Comparison of ENCODE assay signal across 12 cellular contexts in genomic region chr6:7124631-7125030, GRCh38. TPM values are rescaled to one million over a fixed set of nuclear protein-coding genes. Genes with fewer than 3 reads are reported as not detected.
A peak's percentile ranks its signal among the peaks of the same experiment; 100 is the strongest.
DNase-seq lines count a peak whose midpoint lies in the region; ATAC-seq and TF ChIP-seq lines count a peak whose summit lies in the region.
"Had no signal": no experiment of that assay in that cellular context is flagged by ENCODE, and none has a peak within 500 bp of the region (broad histone marks: within the 10 kb centered on the region; RNA-seq: fewer than 3 reads in every experiment).

No MANE protein-coding gene starts in this region.

- no peaks in the 10 kb centered on the region for H3K9me2 ChIP-seq in Loucy (replicated peaks; ENCODE audit: low read depth, low read length)

- H3K36me3 Mint-ChIP-seq in progenitor cell of endocrine pancreas (ENCODE audit: insufficient read depth): peaks cover 12% of the 10 kb centered on the region
- H3K36me3 Mint-ChIP-seq in activated CD8-positive, alpha-beta T cell treated with anti-CD3 and anti-CD28 coated beads, Interleukin-2, amount 10 ng/mL, durations not matched to agents 7 days and 5 days (ENCODE audit: low read depth): peaks cover 60% of the 10 kb centered on the region

- H3F3A ChIP-seq in Loucy (ENCODE audit: low read depth): no peaks in the 10 kb centered on the region

- H4K20me1 ChIP-seq in Loucy (ENCODE audit: insufficient read depth, low read length, poor library complexity, severe bottlenecking): peaks cover 79% of the 10 kb centered on the region

- H3K9ac ChIP-seq in Loucy (ENCODE audit: low read depth, low read length, poor library complexity, severe bottlenecking): no peak overlapping the region

- H3K36me3 ChIP-seq in Loucy (ENCODE audit: insufficient read depth, low read length) (peaks cover 27% of the 10 kb centered on the region; the same call in 1 of the 2 replicates), esophagus (ENCODE audit: control insufficient read depth in 2 of 2, insufficient read depth in 2 of 2, low read length in 1 of 2) (peaks cover 0 to 6% of the 10 kb centered on the region in 2 donors)
- H3K36me3 ChIP-seq: sigmoid colon had no signal

- H3K4me3 Mint-ChIP-seq in progenitor cell of endocrine pancreas (ENCODE audit: low read depth): no peak overlapping the region
- H3K4me3 Mint-ChIP-seq in activated CD8-positive, alpha-beta T cell treated with anti-CD3 and anti-CD28 coated beads, Interleukin-2, amount 10 ng/mL, durations not matched to agents 7 days and 5 days: no peak overlapping the region

- H3K4me3 ChIP-seq in Loucy (ENCODE audit: low read length, poor library complexity, severe bottlenecking) (no peak overlapping the region), esophagus (ENCODE audit: low read depth in 1 of 2, low read length in 2 of 2) (no peak overlapping the region)
- H3K4me3 ChIP-seq: sigmoid colon had no signal

- no peaks in the 10 kb centered on the region for H3K27me3 Mint-ChIP-seq in progenitor cell of endocrine pancreas
- no peaks in the 10 kb centered on the region for H3K27me3 Mint-ChIP-seq in activated CD8-positive, alpha-beta T cell treated with anti-CD3 and anti-CD28 coated beads, Interleukin-2, amount 10 ng/mL, durations not matched to agents 7 days and 5 days (ENCODE audit: low read depth)
- H3K27me3 Mint-ChIP-seq: CD4-positive, CD25-positive, alpha-beta regulatory T cell had no signal

- 53 to 54% methylated on average over 2 of the region's 2 CpGs for WGBS in esophagus, 2 donors

- H2AFZ ChIP-seq in Loucy (ENCODE audit: low read length): no peak overlapping the region

- TF ChIP-seq CTCF in Loucy (conservative IDR thresholded peaks at IDR 0.05; ENCODE audit: low read length): no peak
- no peak for TF ChIP-seq CTCF in progenitor cell of endocrine pancreas (IDR thresholded peaks at IDR 0.05; ENCODE audit: unreplicated experiment)

- no peak for ATAC-seq in activated CD8-positive, alpha-beta T cell treated with anti-CD3 and anti-CD28 coated beads, Interleukin-2, amount 10 ng/mL, durations not matched to agents 7 days and 5 days

- peaks cover 100% of the 10 kb centered on the region for H3K79me2 ChIP-seq in Loucy (ENCODE audit: insufficient read depth, low read length)

- H3K4me1 ChIP-seq in Loucy (ENCODE audit: insufficient read depth, low read length, poor library complexity, severe bottlenecking) (peaks cover 46% of the 10 kb centered on the region), esophagus (ENCODE audit: control insufficient read depth in 2 of 2, insufficient read depth in 2 of 2, low read length in 1 of 2) (peaks cover 2 to 12% of the 10 kb centered on the region in 2 donors)

- peak overlapping the region; percentile 14 for H3K4me2 ChIP-seq in Loucy (ENCODE audit: low read depth, low read length, poor library complexity, severe bottlenecking)

- DNase-seq in ELF-1 (ENCODE audit: low read depth, low spot score) (peak; percentile 18), progenitor cell of endocrine pancreas (ENCODE audit: low spot score, unreplicated experiment) (no peak), NCI-H2081 treated with DMSO at 0.1 percent for 48 hours (lab: John Stamatoyannopoulos, UW) (no peak), activated gamma-delta T cell (lab: John Stamatoyannopoulos, UW) (no peak)
- DNase-seq in activated CD8-positive, alpha-beta T cell treated with anti-CD3 and anti-CD28 coated beads, Interleukin-2, amount 10 ng/mL, durations not matched to agents 7 days and 5 days: no peak
- DNase-seq: amygdala; CD4-positive, CD25-positive, alpha-beta regulatory T cell; NCI-H2029 treated with DMSO at 0.1 percent for 48 hours; SHP77 treated with DMSO at 0.1 percent for 48 hours; sigmoid colon had no signal

- no peaks in the 10 kb centered on the region for H3K9me3 ChIP-seq in Loucy (ENCODE audit: insufficient read depth, low read depth, low read length)
- no peaks in the 10 kb centered on the region for H3K9me3 ChIP-seq in esophagus (ENCODE audit: control insufficient read depth in 2 of 2, insufficient read depth in 1 of 2, low read depth in 1 of 2, low read length in 1 of 2)
- H3K9me3 ChIP-seq: sigmoid colon had no signal

- POLR2A ChIA-PET in activated CD8-positive, alpha-beta T cell treated with anti-CD3 and anti-CD28 coated beads, Interleukin-2, amount 10 ng/mL, durations not matched to agents 7 days and 5 days (lab: Charles Lee): interaction anchor here (1.0 kb wide), 1 partner anchor 10 kb away, joined by 3 read pairs; no protein-coding TSS in a partner anchor

- peaks cover 22% of the 10 kb centered on the region for H3K4me1 Mint-ChIP-seq in progenitor cell of endocrine pancreas (ENCODE audit: low read depth)
- H3K4me1 Mint-ChIP-seq in activated CD8-positive, alpha-beta T cell treated with anti-CD3 and anti-CD28 coated beads, Interleukin-2, amount 10 ng/mL, durations not matched to agents 7 days and 5 days (ENCODE audit: low read depth): peaks cover 53% of the 10 kb centered on the region

- no peaks in the 10 kb centered on the region for H3K9me3 Mint-ChIP-seq in progenitor cell of endocrine pancreas (ENCODE audit: low read depth)
- no peaks in the 10 kb centered on the region for H3K9me3 Mint-ChIP-seq in activated CD8-positive, alpha-beta T cell treated with anti-CD3 and anti-CD28 coated beads, Interleukin-2, amount 10 ng/mL, durations not matched to agents 7 days and 5 days (ENCODE audit: insufficient read depth)
- H3K9me3 Mint-ChIP-seq: CD4-positive, CD25-positive, alpha-beta regulatory T cell had no signal

- H3K27me3 ChIP-seq in Loucy (ENCODE audit: insufficient read depth, low read length, poor library complexity, severe bottlenecking) (no peaks in the 10 kb centered on the region), esophagus (ENCODE audit: control insufficient read depth in 1 of 2, insufficient read depth in 2 of 2, low read length in 2 of 2) (no peaks in the 10 kb centered on the region)
- H3K27me3 ChIP-seq: sigmoid colon had no signal

- CTCF ChIA-PET in activated CD8-positive, alpha-beta T cell treated with anti-CD3 and anti-CD28 coated beads, Interleukin-2, amount 10 ng/mL, durations not matched to agents 7 days and 5 days (lab: Charles Lee): no interaction called here

- H3K27ac Mint-ChIP-seq in progenitor cell of endocrine pancreas: peak overlapping the region; percentile 6
- H3K27ac Mint-ChIP-seq in activated CD8-positive, alpha-beta T cell treated with anti-CD3 and anti-CD28 coated beads, Interleukin-2, amount 10 ng/mL, durations not matched to agents 7 days and 5 days: no peak overlapping the region

- H3K27ac ChIP-seq in esophagus (ENCODE audit: low read depth in 2 of 2, low read length in 1 of 2): peak overlapping the region; percentile 74 to 80
- H3K27ac ChIP-seq: sigmoid colon had no signal

RNA-seq across cellular contexts. Expression of gene RREB1, which starts 16.9 kb away (rescaled TPM):
- 10 to 100 TPM; 13.0 to 19.7 TPM for polyA plus RNA-seq in esophagus
- total RNA-seq in progenitor cell of endocrine pancreas: 67.2 and 71.7 TPM in 2 replicates
- total RNA-seq in activated CD8-positive, alpha-beta T cell treated with anti-CD3 and anti-CD28 coated beads, Interleukin-2, amount 10 ng/mL, durations not matched to agents 7 days and 5 days: 10 to 100 TPM; 27.5 to 29.0 TPM
